In genomic region chr2:131544006-131544812, GRCh38 we compare ENCODE assay signal across 8 cellular contexts. TPM values are rescaled to one million over a fixed set of nuclear protein-coding genes. Genes with fewer than 3 reads are reported as not detected.
DNase-seq lines count a peak whose midpoint lies in the region; ATAC-seq, FAIRE-seq and TF ChIP-seq lines count a peak whose summit lies in the region.
"Not testable (repeated sequence)": the region's sequence is repeated elsewhere in the genome, so short reads cannot be mapped to it uniquely, and the experiment has no call there.

No MANE protein-coding gene starts in this region.

- TF ChIP-seq CTCF in Caco-2 (IDR thresholded peaks at IDR 0.05; ENCODE audit: insufficient read depth in 1 of 2, low read depth in 1 of 2, low read length in 1 of 2, severe bottlenecking in 1 of 2, unreplicated experiment in 1 of 2); Panc1 (IDR thresholded peaks at IDR 0.05); endodermal cell (conservative IDR thresholded peaks at IDR 0.05); kidney (IDR thresholded peaks at IDR 0.05; ENCODE audit: borderline replicate concordance, extremely low read depth, insufficient read depth); upper lobe of right lung (IDR thresholded peaks at IDR 0.05): not testable (repeated sequence)

- peak overlapping the region; percentile 40 for H3K4me3 ChIP-seq in Caco-2 (ENCODE audit: low read depth, low read length)
- H3K4me3 ChIP-seq in Panc1 (ENCODE audit: low read depth in 2 of 2, low read length in 2 of 2); endodermal cell (ENCODE audit: low read length); kidney (ENCODE audit: low read length in 2 of 2); upper lobe of right lung: not testable (repeated sequence)

- H3K4me1 Mint-ChIP-seq in Caco-2 (ENCODE audit: low read depth, unreplicated experiment); activated CD4-positive, alpha-beta T cell treated with anti-CD3 and anti-CD28 coated beads, Interleukin-2, amount 10 ng/mL, durations not matched to agents 24 days and 14 days; endodermal cell; stimulated activated naive CD8-positive, alpha-beta T cell treated with anti-CD3 and anti-CD28 coated beads, Interleukin-15, amount 100 ng/mL, for 72 hours: not testable (repeated sequence)

- ATAC-seq in Panc1 (peak; percentile 64), sciatic nerve (peak; percentile 38), upper lobe of right lung (peak; percentile 43)
- ATAC-seq in stimulated activated naive CD8-positive, alpha-beta T cell treated with anti-CD3 and anti-CD28 coated beads, Interleukin-15, amount 100 ng/mL, for 72 hours, result peak; percentile 62

- not testable (repeated sequence) for BruUV-seq in Caco-2 (replicated peaks; lab: Mats Ljungman, UMichigan); Panc1 (replicated peaks; lab: Mats Ljungman, UMichigan)

- not testable (repeated sequence) for FAIRE-seq in kidney (lab: Jason Lieb, UNC)

- H3K9me3 ChIP-seq in Caco-2; Panc1 (ENCODE audit: control insufficient read depth, insufficient read depth, low read depth, low read length); endodermal cell (ENCODE audit: control insufficient read depth, low read length); kidney (ENCODE audit: control insufficient read depth in 1 of 2, low read length in 2 of 2); upper lobe of right lung: not testable (repeated sequence)

- not testable (repeated sequence) for H3K27ac Mint-ChIP-seq in Caco-2 (ENCODE audit: unreplicated experiment); activated CD4-positive, alpha-beta T cell treated with anti-CD3 and anti-CD28 coated beads, Interleukin-2, amount 10 ng/mL, durations not matched to agents 24 days and 14 days; endodermal cell; stimulated activated naive CD8-positive, alpha-beta T cell treated with anti-CD3 and anti-CD28 coated beads, Interleukin-15, amount 100 ng/mL, for 72 hours

- H3K4me1 ChIP-seq in Caco-2; Panc1 (ENCODE audit: control insufficient read depth, insufficient read depth, low read length); endodermal cell (ENCODE audit: control insufficient read depth, insufficient read depth, low read length); kidney (ENCODE audit: control insufficient read depth in 1 of 2, insufficient read depth in 1 of 2, low read depth in 1 of 2, low read length in 2 of 2); upper lobe of right lung: not testable (repeated sequence)

- H3K27me3 ChIP-seq in Caco-2 (replicated peaks; ENCODE audit: control insufficient read depth, insufficient read depth, low read length); endodermal cell (ENCODE audit: control insufficient read depth, insufficient read depth, low read length, poor library complexity, severe bottlenecking); upper lobe of right lung: not testable (repeated sequence)
- H3K27me3 ChIP-seq in Panc1 (ENCODE audit: control insufficient read depth, insufficient read depth, low read length), result peaks cover 12% of the 10 kb centered on the region

- 40 to 77% methylated on average over 1 to 16 of the region's 26 CpGs for WGBS in endodermal cell (ENCODE audit: insufficient coverage in 1 of 2, insufficient read length in 1 of 2), 2 experiments

- H3K9ac ChIP-seq in endodermal cell (ENCODE audit: extremely low read depth, low read length, poor library complexity, severe bottlenecking); kidney (ENCODE audit: low read length in 2 of 2): not testable (repeated sequence)

- H3K27me3 Mint-ChIP-seq in Caco-2 (ENCODE audit: insufficient read depth, unreplicated experiment) (peaks cover 31% of the 10 kb centered on the region), endodermal cell (ENCODE audit: insufficient read depth) (peaks cover 13% of the 10 kb centered on the region)
- H3K27me3 Mint-ChIP-seq in activated CD4-positive, alpha-beta T cell treated with anti-CD3 and anti-CD28 coated beads, Interleukin-2, amount 10 ng/mL, durations not matched to agents 24 days and 14 days, result peaks cover 13% of the 10 kb centered on the region
- H3K27me3 Mint-ChIP-seq in stimulated activated naive CD8-positive, alpha-beta T cell treated with anti-CD3 and anti-CD28 coated beads, Interleukin-15, amount 100 ng/mL, for 72 hours, result not testable (repeated sequence)

- intact Hi-C loops in Caco-2 (cut with micrococcal nuclease; ENCODE audit: unreplicated experiment); Panc1 (cut with micrococcal nuclease; ENCODE audit: unreplicated experiment); activated CD4-positive, alpha-beta T cell treated with anti-CD3 and anti-CD28 coated beads, Interleukin-2, amount 10 ng/mL, durations not matched to agents 24 days and 14 days (cut with micrococcal nuclease); kidney (cut with DNase I); sciatic nerve (cut with DNase I); upper lobe of right lung (cut with DNase I): not testable (repeated sequence)

- H3K36me3 Mint-ChIP-seq in Caco-2 (ENCODE audit: insufficient read depth, unreplicated experiment); activated CD4-positive, alpha-beta T cell treated with anti-CD3 and anti-CD28 coated beads, Interleukin-2, amount 10 ng/mL, durations not matched to agents 24 days and 14 days (ENCODE audit: low read depth); endodermal cell (ENCODE audit: low read depth): not testable (repeated sequence)

- not testable (repeated sequence) for H3K9me3 Mint-ChIP-seq in Caco-2 (ENCODE audit: unreplicated experiment); activated CD4-positive, alpha-beta T cell treated with anti-CD3 and anti-CD28 coated beads, Interleukin-2, amount 10 ng/mL, durations not matched to agents 24 days and 14 days; endodermal cell; stimulated activated naive CD8-positive, alpha-beta T cell treated with anti-CD3 and anti-CD28 coated beads, Interleukin-15, amount 100 ng/mL, for 72 hours

- in situ Hi-C loops in Panc1 (cut with HindIII; ENCODE audit: low pct_unique_long_range_greater_than_20kb, low sequenced_read_pairs), result not testable (repeated sequence)

- H3K27ac ChIP-seq in Panc1 (ENCODE audit: low read length); endodermal cell (ENCODE audit: low read depth, low read length); kidney (ENCODE audit: low read depth in 2 of 2, low read length in 2 of 2); upper lobe of right lung: not testable (repeated sequence)

- H3K4me3 Mint-ChIP-seq in Caco-2 (ENCODE audit: unreplicated experiment); activated CD4-positive, alpha-beta T cell treated with anti-CD3 and anti-CD28 coated beads, Interleukin-2, amount 10 ng/mL, durations not matched to agents 24 days and 14 days; endodermal cell; stimulated activated naive CD8-positive, alpha-beta T cell treated with anti-CD3 and anti-CD28 coated beads, Interleukin-15, amount 100 ng/mL, for 72 hours: not testable (repeated sequence)

- not testable (repeated sequence) for DNase-seq in Caco-2; Panc1 (ENCODE audit: low read depth, low spot score); sciatic nerve (ENCODE audit: low spot score); stimulated activated naive CD8-positive, alpha-beta T cell treated with anti-CD3 and anti-CD28 coated beads, Interleukin-15, amount 100 ng/mL, for 72 hours; upper lobe of right lung
- peak; percentile 33 for DNase-seq in activated CD4-positive, alpha-beta T cell treated with anti-CD3 and anti-CD28 coated beads, Interleukin-2, amount 10 ng/mL, durations not matched to agents 24 days and 14 days
- DNase-seq in endodermal cell (peak; percentile 26), kidney (peak; percentile 43)

- POLR2A ChIA-PET in Caco-2 (lab: Charles Lee); Panc1 (lab: Charles Lee): not testable (repeated sequence)

- CTCF ChIA-PET in Caco-2 (lab: Charles Lee); Panc1 (lab: Charles Lee): not testable (repeated sequence)

- H3K36me3 ChIP-seq in Caco-2 (ENCODE audit: control insufficient read depth, insufficient read depth, low read length); Panc1 (ENCODE audit: control insufficient read depth, insufficient read depth, low read length); endodermal cell (ENCODE audit: control insufficient read depth, insufficient read depth, low read length); kidney (ENCODE audit: control insufficient read depth in 1 of 2, insufficient read depth in 2 of 2, low read length in 2 of 2); upper lobe of right lung: not testable (repeated sequence)

RNA-seq across cellular contexts. Expression of gene CCDC74A, which starts 16.5 kb away (rescaled TPM):
- total RNA-seq in Caco-2 (2022) (0.36 TPM in 1 of 2 replicates, not detected in the other), Panc1 (2021; ENCODE audit: unreplicated experiment) (29.9 TPM), endodermal cell (10 to 100 TPM; 17.3 to 29.9 TPM), kidney (9.5 TPM), sciatic nerve (12.8 TPM), upper lobe of right lung (1.2 TPM)
- polyA plus RNA-seq in Panc1 (2012; ENCODE audit: insufficient read length), result 31.6 TPM
- total RNA-seq in activated CD4-positive, alpha-beta T cell treated with anti-CD3 and anti-CD28 coated beads, Interleukin-2, amount 10 ng/mL, durations not matched to agents 24 days and 14 days, result 1.5 and 2.3 TPM in 2 replicates
- polyA plus RNA-seq in endodermal cell (2013, experiment 1 of 2), result 42.5 TPM
- polyA plus RNA-seq in endodermal cell (2013, experiment 2 of 2), result 46.0 TPM
- polyA plus RNA-seq in kidney (ENCODE audit: insufficient read depth, low read depth, low replicate concordance), result 10.5 TPM

RNA-seq across cellular contexts. Expression of gene MZT2A, which starts 52.0 kb away (rescaled TPM):
- total RNA-seq in Caco-2 (2022) (275 and 285 TPM in 2 replicates), Panc1 (2021; ENCODE audit: unreplicated experiment) (143 TPM), endodermal cell (100 to 1,000 TPM; 133 to 144 TPM), kidney (65.3 TPM), sciatic nerve (71.0 TPM), upper lobe of right lung (46.5 TPM)
- polyA plus RNA-seq in Panc1 (2012; ENCODE audit: insufficient read length), result 282 TPM
- total RNA-seq in activated CD4-positive, alpha-beta T cell treated with anti-CD3 and anti-CD28 coated beads, Interleukin-2, amount 10 ng/mL, durations not matched to agents 24 days and 14 days, result 108 and 110 TPM in 2 replicates
- 105 TPM for polyA plus RNA-seq in endodermal cell (2013, experiment 1 of 2)
- polyA plus RNA-seq in endodermal cell (2013, experiment 2 of 2), result 98.1 TPM
- 111 TPM for polyA plus RNA-seq in kidney (ENCODE audit: insufficient read depth, low read depth, low replicate concordance)
